In the genomic region with DNA sequence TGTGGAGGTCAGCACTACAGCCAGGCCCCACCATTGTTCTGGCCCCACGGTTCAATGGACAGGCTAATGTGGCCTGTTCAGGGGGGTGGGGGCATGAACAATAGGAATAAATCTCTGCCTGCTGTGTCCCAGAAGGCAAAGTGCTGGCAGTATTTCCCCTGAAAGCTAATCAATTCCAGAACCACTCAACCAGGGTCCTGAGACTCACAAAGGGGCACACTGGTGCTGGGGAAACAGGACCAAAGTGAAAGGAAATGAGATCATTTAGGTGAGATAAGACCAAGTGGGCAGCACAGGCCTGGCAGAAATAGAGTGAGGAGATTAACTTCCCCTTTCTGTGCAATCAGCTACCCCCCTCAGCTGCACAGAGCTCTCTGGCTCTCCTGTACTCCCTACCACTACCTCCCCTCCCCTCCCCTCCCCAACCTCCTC, we compare ENCODE assay signal across 9 cellular contexts. TPM values are rescaled to one million over a fixed set of nuclear protein-coding genes. Genes with fewer than 3 reads are reported as not detected.
A peak's percentile ranks its signal among the peaks of the same experiment; 100 is the strongest.
DNase-seq lines count a peak whose midpoint lies in the region; ATAC-seq and TF ChIP-seq lines count a peak whose summit lies in the region.
"Had no signal": no experiment of that assay in that cellular context is flagged by ENCODE, and none has a peak within 500 bp of the region (broad histone marks: within the 10 kb centered on the region; RNA-seq: fewer than 3 reads in every experiment).

No MANE protein-coding gene starts in this region.

- no peak overlapping the region for H3K4me2 ChIP-seq in SK-N-SH

- peak; percentile 48 for TF ChIP-seq RAD21 in SK-N-SH (IDR thresholded peaks at IDR 0.05; ENCODE audit: low read length)

- POLR2A ChIA-PET in SK-N-SH (lab: Yijun Ruan, JAX) (interaction anchor here (1.2 kb wide), 2 partner anchors 251 to 595 kb away, joined by 3 read pairs; a partner anchor contains a TSS), T-cell (lab: Charles Lee) (interaction anchor here in 1 of 2 donors (0.6 to 1.1 kb wide), 2 partner anchors 13 to 47 kb away, joined by 3 read pairs; no protein-coding TSS in a partner anchor)

- H4K20me1 ChIP-seq in SK-N-SH (ENCODE audit: insufficient read depth), result no peaks in the 10 kb centered on the region

- no peak overlapping the region for H3K9ac ChIP-seq in SK-N-SH

- ATAC-seq in GM19395 (IDR thresholded peaks at IDR 0.05; ENCODE audit: unreplicated experiment) (peak; percentile 58), HG03108 (IDR thresholded peaks at IDR 0.05; ENCODE audit: unreplicated experiment) (peak; percentile 54), sciatic nerve (peak; percentile 50), T-cell (replicated peaks in 1 of 4) (no peak)

- H3K36me3 Mint-ChIP-seq in T-cell, result peaks cover 11% of the 10 kb centered on the region
- no peaks in the 10 kb centered on the region for H3K36me3 Mint-ChIP-seq in mesothelial cell of epicardium

- peaks cover 13% of the 10 kb centered on the region for H3F3A ChIP-seq in SK-N-SH (replicated peaks; ENCODE audit: insufficient read depth)

- no peaks in the 10 kb centered on the region for H3K79me2 ChIP-seq in SK-N-SH (ENCODE audit: insufficient read depth)

- H3K9me3 ChIP-seq in SK-N-SH, result no peaks in the 10 kb centered on the region
- H3K9me3 ChIP-seq: thoracic aorta had no signal

- H3K27ac Mint-ChIP-seq in T-cell (no peak overlapping the region), mesothelial cell of epicardium (no peak overlapping the region)

- CTCF ChIA-PET in SK-N-SH (lab: Yijun Ruan, JAX), result interaction anchor here (0.8 to 14.3 kb wide), 5 partner anchors 8 to 274 kb away, joined by 3 to 242 read pairs (median 4); no protein-coding TSS in a partner anchor
- CTCF ChIA-PET in T-cell (lab: Charles Lee), result interaction anchor here (0.6 to 0.8 kb wide), 3 partner anchors 84 to 551 kb away, joined by 3 to 6 read pairs (median 3); no protein-coding TSS in a partner anchor

- H3K4me1 Mint-ChIP-seq in T-cell (peaks cover 41 to 54% (median 45%) of the 10 kb centered on the region in 3 donors), mesothelial cell of epicardium (peaks cover 16% of the 10 kb centered on the region)

- H3K27me3 Mint-ChIP-seq in T-cell (no peaks in the 10 kb centered on the region), mesothelial cell of epicardium (ENCODE audit: low read depth) (peaks cover 7% of the 10 kb centered on the region)

- H3K27me3 ChIP-seq in SK-N-SH (ENCODE audit: insufficient read depth), result no peaks in the 10 kb centered on the region

- H2AFZ ChIP-seq in SK-N-SH (ENCODE audit: low read depth), result no peak overlapping the region

- H3K9me3 Mint-ChIP-seq in T-cell (no peaks in the 10 kb centered on the region), mesothelial cell of epicardium (peaks cover 11% of the 10 kb centered on the region)

- peaks cover 4 to 14% of the 10 kb centered on the region in 2 experiments for H3K4me1 ChIP-seq in SK-N-SH (ENCODE audit: control insufficient read depth in 1 of 2, insufficient read depth in 2 of 2, low read depth in 1 of 2, low read length in 1 of 2)

- WGBS in SK-N-SH (ENCODE audit: low lambda C conversion rate), result 25% methylated on average over 1 of the region's 1 CpG

- no peak overlapping the region for H3K4me3 Mint-ChIP-seq in T-cell
- no peak overlapping the region for H3K4me3 Mint-ChIP-seq in mesothelial cell of epicardium

- no peak for TF ChIP-seq CTCF in SK-N-SH (IDR thresholded peaks at IDR 0.05)
- no peak for TF ChIP-seq CTCF in mesothelial cell of epicardium (IDR thresholded peaks at IDR 0.05; ENCODE audit: unreplicated experiment)

- H3K4me3 ChIP-seq in SK-N-SH (ENCODE audit: low read depth in 2 of 2, low read length in 1 of 2), result no peak overlapping the region
- H3K4me3 ChIP-seq: thoracic aorta had no signal

- intact Hi-C loops in sciatic nerve (cut with DNase I), result loop anchor here (10.0 kb wide), 1 partner anchor 278 kb away; no protein-coding TSS in a partner anchor

- peak; percentile 68 for DNase-seq in SK-N-SH
- DNase-seq in sciatic nerve (ENCODE audit: low spot score), result no peak
- DNase-seq in DMS153 (lab: John Stamatoyannopoulos, UW), result no peak
- DNase-seq in T-cell, result no peak
- no peak for DNase-seq in epidermal melanocyte (ENCODE audit: insufficient read length, low spot score)
- no peak for DNase-seq in mesothelial cell of epicardium (ENCODE audit: low spot score in 2 of 2, unreplicated experiment in 2 of 2)

- no peaks in the 10 kb centered on the region for H3K36me3 ChIP-seq in SK-N-SH (replicated peaks in 1 of 2; ENCODE audit: control insufficient read depth in 1 of 2, insufficient read depth in 2 of 2, low read length in 1 of 2)
- H3K36me3 ChIP-seq: thoracic aorta had no signal

- peak overlapping the region in 1 of 2 experiments; percentile 98; a peak in 2 of 4 replicates for H3K27ac ChIP-seq in SK-N-SH (ENCODE audit: low read depth in 2 of 2, low read length in 1 of 2)
- H3K27ac ChIP-seq: thoracic aorta had no signal

- no peaks in the 10 kb centered on the region for H3K9me2 ChIP-seq in SK-N-SH

- peak in 1 of 2 experiments; percentile 93; a peak in 2 of 4 replicates for TF ChIP-seq EP300 in SK-N-SH (IDR thresholded peaks at IDR 0.05; ENCODE audit: borderline replicate concordance in 1 of 2, low read depth in 1 of 2, low read length in 1 of 2)

TF ChIP-seq in SK-N-SH, 30 proteins besides CTCF, POLR2A, EP300 and RAD21 (continues in another document):
- no peak for TF ChIP-seq SIN3A (IDR thresholded peaks at IDR 0.05; ENCODE audit: borderline replicate concordance, low read depth, low read length)
- TF ChIP-seq, protein P1, sequence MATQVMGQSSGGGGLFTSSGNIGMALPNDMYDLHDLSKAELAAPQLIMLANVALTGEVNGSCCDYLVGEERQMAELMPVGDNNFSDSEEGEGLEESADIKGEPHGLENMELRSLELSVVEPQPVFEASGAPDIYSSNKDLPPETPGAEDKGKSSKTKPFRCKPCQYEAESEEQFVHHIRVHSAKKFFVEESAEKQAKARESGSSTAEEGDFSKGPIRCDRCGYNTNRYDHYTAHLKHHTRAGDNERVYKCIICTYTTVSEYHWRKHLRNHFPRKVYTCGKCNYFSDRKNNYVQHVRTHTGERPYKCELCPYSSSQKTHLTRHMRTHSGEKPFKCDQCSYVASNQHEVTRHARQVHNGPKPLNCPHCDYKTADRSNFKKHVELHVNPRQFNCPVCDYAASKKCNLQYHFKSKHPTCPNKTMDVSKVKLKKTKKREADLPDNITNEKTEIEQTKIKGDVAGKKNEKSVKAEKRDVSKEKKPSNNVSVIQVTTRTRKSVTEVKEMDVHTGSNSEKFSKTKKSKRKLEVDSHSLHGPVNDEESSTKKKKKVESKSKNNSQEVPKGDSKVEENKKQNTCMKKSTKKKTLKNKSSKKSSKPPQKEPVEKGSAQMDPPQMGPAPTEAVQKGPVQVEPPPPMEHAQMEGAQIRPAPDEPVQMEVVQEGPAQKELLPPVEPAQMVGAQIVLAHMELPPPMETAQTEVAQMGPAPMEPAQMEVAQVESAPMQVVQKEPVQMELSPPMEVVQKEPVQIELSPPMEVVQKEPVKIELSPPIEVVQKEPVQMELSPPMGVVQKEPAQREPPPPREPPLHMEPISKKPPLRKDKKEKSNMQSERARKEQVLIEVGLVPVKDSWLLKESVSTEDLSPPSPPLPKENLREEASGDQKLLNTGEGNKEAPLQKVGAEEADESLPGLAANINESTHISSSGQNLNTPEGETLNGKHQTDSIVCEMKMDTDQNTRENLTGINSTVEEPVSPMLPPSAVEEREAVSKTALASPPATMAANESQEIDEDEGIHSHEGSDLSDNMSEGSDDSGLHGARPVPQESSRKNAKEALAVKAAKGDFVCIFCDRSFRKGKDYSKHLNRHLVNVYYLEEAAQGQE (IDR thresholded peaks at IDR 0.05; ENCODE audit: low read depth, low read length), result no peak
- TF ChIP-seq, protein P2, sequence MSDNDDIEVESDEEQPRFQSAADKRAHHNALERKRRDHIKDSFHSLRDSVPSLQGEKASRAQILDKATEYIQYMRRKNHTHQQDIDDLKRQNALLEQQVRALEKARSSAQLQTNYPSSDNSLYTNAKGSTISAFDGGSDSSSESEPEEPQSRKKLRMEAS (IDR thresholded peaks at IDR 0.05; ENCODE audit: low read depth), result no peak
- TF ChIP-seq, protein P3, sequence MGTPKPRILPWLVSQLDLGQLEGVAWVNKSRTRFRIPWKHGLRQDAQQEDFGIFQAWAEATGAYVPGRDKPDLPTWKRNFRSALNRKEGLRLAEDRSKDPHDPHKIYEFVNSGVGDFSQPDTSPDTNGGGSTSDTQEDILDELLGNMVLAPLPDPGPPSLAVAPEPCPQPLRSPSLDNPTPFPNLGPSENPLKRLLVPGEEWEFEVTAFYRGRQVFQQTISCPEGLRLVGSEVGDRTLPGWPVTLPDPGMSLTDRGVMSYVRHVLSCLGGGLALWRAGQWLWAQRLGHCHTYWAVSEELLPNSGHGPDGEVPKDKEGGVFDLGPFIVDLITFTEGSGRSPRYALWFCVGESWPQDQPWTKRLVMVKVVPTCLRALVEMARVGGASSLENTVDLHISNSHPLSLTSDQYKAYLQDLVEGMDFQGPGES (IDR thresholded peaks at IDR 0.05; ENCODE audit: low read depth, low read length), result no peak
- peak; percentile 84 for TF ChIP-seq FOXJ3 (CRISPR knock-in tag; IDR thresholded peaks at IDR 0.05)
- TF ChIP-seq TCF12 (IDR thresholded peaks at IDR 0.05), result peak; percentile 61
- TF ChIP-seq, protein P4, sequence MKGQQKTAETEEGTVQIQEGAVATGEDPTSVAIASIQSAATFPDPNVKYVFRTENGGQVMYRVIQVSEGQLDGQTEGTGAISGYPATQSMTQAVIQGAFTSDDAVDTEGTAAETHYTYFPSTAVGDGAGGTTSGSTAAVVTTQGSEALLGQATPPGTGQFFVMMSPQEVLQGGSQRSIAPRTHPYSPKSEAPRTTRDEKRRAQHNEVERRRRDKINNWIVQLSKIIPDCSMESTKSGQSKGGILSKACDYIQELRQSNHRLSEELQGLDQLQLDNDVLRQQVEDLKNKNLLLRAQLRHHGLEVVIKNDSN (IDR thresholded peaks at IDR 0.05; ENCODE audit: borderline replicate concordance, low read depth), result no peak
- TF ChIP-seq GATA2 (CRISPR knock-in tag; IDR thresholded peaks at IDR 0.05), result peak; percentile 89

RNA-seq across cellular contexts. Expression of a gene that starts 11.5 kb away (rescaled TPM):
- 2.1 and 2.3 TPM in 2 replicates for polyA plus RNA-seq in SK-N-SH (2012; rRNA removed)
- 0.09 and 0.22 TPM in 2 replicates for polyA plus RNA-seq in SK-N-SH (2012; cell fraction: cytosol; rRNA removed)
- 19.3 and 20.1 TPM in 2 replicates for polyA plus RNA-seq in SK-N-SH (2012; cell fraction: nucleus; rRNA removed)
- total RNA-seq in sciatic nerve, result 4.5 TPM
- total RNA-seq in T-cell, result 10 to 100 TPM in 1 of 5 donors, 1 to 10 TPM in 4; 5.5 to 10.4 (median 7.8) TPM
- total RNA-seq in mesothelial cell of epicardium, result 4.0 to 4.5 TPM (median 4.4 TPM) in 3 replicates

RNA-seq across cellular contexts. Expression of a gene that starts 34.5 kb away (rescaled TPM):
- 6.5 and 9.1 TPM in 2 replicates for polyA plus RNA-seq in SK-N-SH (2012; rRNA removed)
- 6.5 and 7.9 TPM in 2 replicates for polyA plus RNA-seq in SK-N-SH (2012; cell fraction: cytosol; rRNA removed)
- polyA plus RNA-seq in SK-N-SH (2012; cell fraction: nucleus; rRNA removed), result 6.2 and 12.6 TPM in 2 replicates
- total RNA-seq in sciatic nerve (12.9 TPM), T-cell (10 to 100 TPM; 16.1 to 17.4 (median 16.5) TPM), mesothelial cell of epicardium (12.2 to 14.5 TPM (median 12.4 TPM) in 3 replicates)

RNA-seq across cellular contexts. Expression of a gene that starts 37.9 kb away (rescaled TPM):
- polyA plus RNA-seq in SK-N-SH (2012; rRNA removed), result 33.3 and 36.0 TPM in 2 replicates
- 41.9 and 50.6 TPM in 2 replicates for polyA plus RNA-seq in SK-N-SH (2012; cell fraction: cytosol; rRNA removed)
- polyA plus RNA-seq in SK-N-SH (2012; cell fraction: nucleus; rRNA removed), result 19.1 and 30.3 TPM in 2 replicates
- total RNA-seq in sciatic nerve, result 33.3 TPM
- 10 to 100 TPM; 28.7 to 65.4 (median 31.7) TPM for total RNA-seq in T-cell
- 52.1 to 55.2 TPM (median 55.2 TPM) in 3 replicates for total RNA-seq in mesothelial cell of epicardium

Comparison
In these comparisons a context has a peak if more than half of its experiments do, and no peak if none do; other contexts are left out.
1. ATAC-seq: peak in GM19395 (single experiment), HG03108 (single experiment) and sciatic nerve (single experiment); none in T-cell (0 of 4).